Comparison of ENCODE assay signal across 29 cellular contexts in genomic region chr5:12367973-12368372, GRCh38.
"Had no signal": no experiment of that assay in that cellular context is flagged by ENCODE, and none has a peak within 500 bp of the region (broad histone marks: within the 10 kb centered on the region; RNA-seq: fewer than 3 reads in every experiment).

No MANE protein-coding gene starts in this region.

- DNase-seq: Karpas-422, Kasumi-1, MG63, MM.1S, MV-4-11, NCI-H1048, NCI-H1092, NCI-H1092 treated with DMSO at 0.1 percent for 48 hours, NCI-H1417 treated with DMSO at 0.1 percent for 48 hours, NCI-H1436, NCI-H1436 treated with DMSO at 0.1 percent for 48 hours, NCI-H1694, NCI-H1694 treated with DMSO at 0.1 percent for 48 hours, NCI-H187, NCI-H187 treated with DMSO at 0.1 percent for 48 hours, NCI-H1930, NCI-H2029, NCI-H2029 treated with DMSO at 0.1 percent for 48 hours, NCI-H2081 treated with DMSO at 0.1 percent for 48 hours, NCI-H2107, NCI-H2171, NCI-H2171 treated with DMSO at 0.1 percent for 48 hours, NCI-H2227 treated with DMSO at 0.1 percent for 48 hours, NCI-H226, NCI-H345, NCI-H446, NCI-H446 treated with DMSO at 0.1 percent for 48 hours, NCI-H510A, NCI-H510A treated with DMSO at 0.1 percent for 48 hours had no signal

- H3K9me3 ChIP-seq: MG63 had no signal

- H3K4me3 ChIP-seq: MG63 had no signal

- H3K36me3 ChIP-seq: MG63 had no signal
